ENCODE assay signal across 8 cellular contexts in genomic region chr13:110388141-110388943, GRCh38.
DNase-seq lines count a peak whose midpoint lies in the region; ATAC-seq, FAIRE-seq and TF ChIP-seq lines count a peak whose summit lies in the region.

No MANE protein-coding gene starts in this region.

- CTCF ChIA-PET in K562 (lab: Yijun Ruan, JAX; ENCODE audit: low intra/inter-chr PET ratio): no interaction called here

- no peaks in the 10 kb centered on the region for H3K9me3 ChIP-seq in K562 (replicated peaks; ENCODE audit: control insufficient read depth, insufficient read depth, low read depth, low read length)
- H3K9me3 ChIP-seq in keratinocyte (ENCODE audit: control insufficient read depth, low read depth, low read length): no peaks in the 10 kb centered on the region
- H3K9me3 ChIP-seq in suprapubic skin: no peaks in the 10 kb centered on the region

- H4K20me1 ChIP-seq in K562 (replicated peaks; ENCODE audit: control insufficient read depth, insufficient read depth, low read length): no peaks in the 10 kb centered on the region
- no peaks in the 10 kb centered on the region for H4K20me1 ChIP-seq in keratinocyte (ENCODE audit: control insufficient read depth, extremely low read depth, insufficient read depth, low read length)

- dilution Hi-C loops in keratinocyte (cut with MboI; ENCODE audit: extremely low pct_ligation_motif_present, low sequenced_read_pairs): no loop called here

- H3K4me3 Mint-ChIP-seq in activated CD4-positive, alpha-beta T cell treated with anti-CD3 and anti-CD28 coated beads, Interleukin-2, amount 10 ng/mL, durations not matched to agents 24 days and 14 days: no peak overlapping the region

- no peak for TF ChIP-seq CTCF in K562 (IDR thresholded peaks at IDR 0.05 in 2 of 3, conservative IDR thresholded peaks at IDR 0.05 in 1 of 3; ENCODE audit: insufficient read depth in 2 of 3, low read depth in 1 of 3, low read length in 3 of 3)
- TF ChIP-seq CTCF in keratinocyte (optimal IDR thresholded peaks at IDR 0.05 in 1 of 3, IDR thresholded peaks at IDR 0.05 in 1 of 3, conservative IDR thresholded peaks at IDR 0.05 in 1 of 3; ENCODE audit: extremely low read depth in 1 of 3, insufficient read depth in 2 of 3, low read length in 3 of 3): no peak
- TF ChIP-seq CTCF in suprapubic skin (IDR thresholded peaks at IDR 0.05): no peak

- H3K27ac Mint-ChIP-seq in activated CD4-positive, alpha-beta T cell treated with anti-CD3 and anti-CD28 coated beads, Interleukin-2, amount 10 ng/mL, durations not matched to agents 24 days and 14 days: no peak overlapping the region

- no peak for TF ChIP-seq RAD21 in K562 (CRISPR knock-in tag; conservative IDR thresholded peaks at IDR 0.05 in 1 of 2, IDR thresholded peaks at IDR 0.05 in 1 of 2)

- H3K9ac ChIP-seq in K562 (ENCODE audit: insufficient read depth in 1 of 2, low read depth in 2 of 2, low read length in 2 of 2): no peak overlapping the region
- peak overlapping the region; percentile 55 for H3K9ac ChIP-seq in keratinocyte (ENCODE audit: control insufficient read depth, extremely low read depth, insufficient read depth, low read length)

- WGBS in K562 (ENCODE audit: insufficient coverage, low coverage, missing lambda C conversion rate): 3% methylated on average over 16 of the region's 18 CpGs
- 32% methylated on average over 12 of the region's 18 CpGs for WGBS in suprapubic skin

- ATAC-seq in HG03108 (IDR thresholded peaks at IDR 0.05; ENCODE audit: unreplicated experiment): peak; percentile 17
- no peak for ATAC-seq in K562
- no peak for ATAC-seq in stimulated activated naive CD8-positive, alpha-beta T cell treated with anti-CD3 and anti-CD28 coated beads, Interleukin-15, Interleukin-2, amounts not matched to agents 100 U/mL and 50 U/mL, for 24 hours

- FAIRE-seq in K562 (lab: Jason Lieb, UNC) (no peak), keratinocyte (lab: Jason Lieb, UNC) (peak; percentile 59)

- H3K27me3 Mint-ChIP-seq in activated CD4-positive, alpha-beta T cell treated with anti-CD3 and anti-CD28 coated beads, Interleukin-2, amount 10 ng/mL, durations not matched to agents 24 days and 14 days: peaks cover 32% of the 10 kb centered on the region

- H3K4me2 ChIP-seq in K562 (ENCODE audit: insufficient read depth, low read length) (no peak overlapping the region), keratinocyte (ENCODE audit: control insufficient read depth, extremely low read depth, insufficient read depth, low read depth, low read length) (peak overlapping the region; percentile 79)

- DNase-seq in K562 (ENCODE audit: extremely low read depth in 1 of 4, low spot score in 3 of 4) (no peak), keratinocyte (ENCODE audit: low read depth, low spot score) (no peak), suprapubic skin (ENCODE audit: low spot score in 2 of 2) (no peak), RKO (ENCODE audit: low spot score) (no peak), NCI-H1930 (lab: John Stamatoyannopoulos, UW) (no peak)
- no peak for DNase-seq in activated CD4-positive, alpha-beta T cell treated with anti-CD3 and anti-CD28 coated beads, Interleukin-2, amount 10 ng/mL, durations not matched to agents 24 days and 14 days
- DNase-seq in stimulated activated naive CD8-positive, alpha-beta T cell treated with anti-CD3 and anti-CD28 coated beads, Interleukin-15, Interleukin-2, amounts not matched to agents 100 U/mL and 50 U/mL, for 24 hours: no peak

- H3K79me2 ChIP-seq in K562 (ENCODE audit: control insufficient read depth, insufficient read depth, low read length) (no peaks in the 10 kb centered on the region), keratinocyte (ENCODE audit: control insufficient read depth, insufficient read depth, low read length) (peaks cover 24% of the 10 kb centered on the region)

- TF ChIP-seq EP300 in K562 (IDR thresholded peaks at IDR 0.05; ENCODE audit: low read length) (no peak), suprapubic skin (IDR thresholded peaks at IDR 0.05) (no peak)

- H3K27ac ChIP-seq in K562 (ENCODE audit: extremely low read depth, low read depth, low read length): no peak overlapping the region
- H3K27ac ChIP-seq in keratinocyte (ENCODE audit: control insufficient read depth, insufficient read depth, low read length): peak overlapping the region; percentile 67
- peak overlapping the region; percentile 47 for H3K27ac ChIP-seq in suprapubic skin

- no peaks in the 10 kb centered on the region for H3K9me1 ChIP-seq in K562 (ENCODE audit: control insufficient read depth, insufficient read depth, low read length)
- no peaks in the 10 kb centered on the region for H3K9me1 ChIP-seq in keratinocyte (ENCODE audit: control insufficient read depth, extremely low read depth, insufficient read depth, low read length)

- no peaks in the 10 kb centered on the region for H3K36me3 Mint-ChIP-seq in activated CD4-positive, alpha-beta T cell treated with anti-CD3 and anti-CD28 coated beads, Interleukin-2, amount 10 ng/mL, durations not matched to agents 24 days and 14 days (ENCODE audit: low read depth)

- H3K27me3 ChIP-seq in K562 (ENCODE audit: control insufficient read depth in 2 of 2, insufficient read depth in 2 of 2, low read length in 2 of 2) (peaks cover 5 to 32% of the 10 kb centered on the region in 2 experiments), keratinocyte (ENCODE audit: control insufficient read depth, extremely low read depth, insufficient read depth, low read length) (no peaks in the 10 kb centered on the region), suprapubic skin (peaks cover 3% of the 10 kb centered on the region)

- POLR2A ChIA-PET in K562 (lab: Yijun Ruan, JAX): interaction anchor here (0.9 kb wide), 1 partner anchor 15 kb away, joined by 3 read pairs; no protein-coding TSS in a partner anchor

- H3K4me1 ChIP-seq in K562 (replicated peaks in 1 of 2; ENCODE audit: control insufficient read depth in 2 of 2, insufficient read depth in 2 of 2, low read length in 2 of 2): no peaks in the 10 kb centered on the region
- H3K4me1 ChIP-seq in keratinocyte (ENCODE audit: control insufficient read depth, extremely low read depth, insufficient read depth, low read length): peaks cover 20% of the 10 kb centered on the region
- peaks cover 15% of the 10 kb centered on the region for H3K4me1 ChIP-seq in suprapubic skin

- H3K9me3 Mint-ChIP-seq in activated CD4-positive, alpha-beta T cell treated with anti-CD3 and anti-CD28 coated beads, Interleukin-2, amount 10 ng/mL, durations not matched to agents 24 days and 14 days: peaks cover 5% of the 10 kb centered on the region

- intact Hi-C loops in K562 (cut with micrococcal nuclease): no loop called here
- intact Hi-C loops in activated CD4-positive, alpha-beta T cell treated with anti-CD3 and anti-CD28 coated beads, Interleukin-2, amount 10 ng/mL, durations not matched to agents 24 days and 14 days (cut with micrococcal nuclease): no loop called here

- no TSS peak for BruUV-seq in K562 (replicated peaks; lab: Mats Ljungman, UMichigan)

- H2AFZ ChIP-seq in K562 (ENCODE audit: low read depth, low read length): no peak overlapping the region
- peak overlapping the region; percentile 50 for H2AFZ ChIP-seq in keratinocyte (ENCODE audit: control insufficient read depth, low read length)

- H3K36me3 ChIP-seq in K562 (ENCODE audit: control insufficient read depth, insufficient read depth, low read length) (no peaks in the 10 kb centered on the region), keratinocyte (ENCODE audit: control insufficient read depth in 2 of 2, extremely low read depth in 1 of 2, insufficient read depth in 2 of 2, low read length in 2 of 2) (peaks cover 0 to 4% of the 10 kb centered on the region in 2 experiments), suprapubic skin (no peaks in the 10 kb centered on the region)

- TF ChIP-seq POLR2A in K562 (conservative IDR thresholded peaks at IDR 0.05) (no peak), suprapubic skin (IDR thresholded peaks at IDR 0.05) (no peak)

- peaks cover 2% of the 10 kb centered on the region for H3K4me1 Mint-ChIP-seq in activated CD4-positive, alpha-beta T cell treated with anti-CD3 and anti-CD28 coated beads, Interleukin-2, amount 10 ng/mL, durations not matched to agents 24 days and 14 days

- in situ Hi-C loops in K562 (cut with MboI): no loop called here

- no peak overlapping the region for H3K4me3 ChIP-seq in K562
- peak overlapping the region in 2 of 3 experiments; percentile 4 to 40 for H3K4me3 ChIP-seq in keratinocyte (ENCODE audit: control insufficient read depth in 2 of 3, extremely low read depth in 1 of 3, insufficient read depth in 2 of 3, low read depth in 1 of 3, low read length in 3 of 3)
- peak overlapping the region; percentile 7 for H3K4me3 ChIP-seq in suprapubic skin

TF ChIP-seq in K562, 482 proteins besides CTCF, POLR2A, EP300 and RAD21 (continues in another document):
- TF ChIP-seq ATF7 (IDR thresholded peaks at IDR 0.05) (no peak), MAFK (IDR thresholded peaks at IDR 0.05; ENCODE audit: low read length) (peak; percentile 90), ZNF551 (CRISPR knock-in tag; IDR thresholded peaks at IDR 0.05) (no peak), MCM5 (IDR thresholded peaks at IDR 0.05; ENCODE audit: low read depth) (no peak), HDAC6 (IDR thresholded peaks at IDR 0.05; ENCODE audit: low read depth, low read length) (no peak), RCOR1 (IDR thresholded peaks at IDR 0.05; ENCODE audit: borderline replicate concordance in 1 of 2, low read depth in 2 of 2, low read length in 2 of 2) (no peak), SMAD1 (IDR thresholded peaks at IDR 0.05; ENCODE audit: low read depth, low read length, partially characterized antibody) (no peak), TRIM28 (IDR thresholded peaks at IDR 0.05) (no peak), NFE2 (IDR thresholded peaks at IDR 0.05; ENCODE audit: low read depth) (peak; percentile 14; the same call in 1 of the 2 replicates), C11orf30 (IDR thresholded peaks at IDR 0.05; ENCODE audit: low read depth) (peak; percentile 72), NFRKB (IDR thresholded peaks at IDR 0.05; ENCODE audit: low read depth) (no peak), MAFF (IDR thresholded peaks at IDR 0.05; ENCODE audit: low read length) (peak; percentile 88), ZNF316 (IDR thresholded peaks at IDR 0.05) (peak; percentile 91), PTBP1 (IDR thresholded peaks at IDR 0.05; ENCODE audit: low read depth, low read length) (no peak), BRCA1 (IDR thresholded peaks at IDR 0.05) (no peak), BRCA1 (CRISPR knock-in tag; IDR thresholded peaks at IDR 0.05) (no peak), ZNF146 (CRISPR knock-in tag; IDR thresholded peaks at IDR 0.05; ENCODE audit: unreplicated experiment) (no peak), MAFG (tag; conservative IDR thresholded peaks at IDR 0.05) (peak; percentile 83), TGIF2 (CRISPR knock-in tag; IDR thresholded peaks at IDR 0.05) (no peak)
